Comparison of ENCODE assay signal across 23 cellular contexts in the genomic region with DNA sequence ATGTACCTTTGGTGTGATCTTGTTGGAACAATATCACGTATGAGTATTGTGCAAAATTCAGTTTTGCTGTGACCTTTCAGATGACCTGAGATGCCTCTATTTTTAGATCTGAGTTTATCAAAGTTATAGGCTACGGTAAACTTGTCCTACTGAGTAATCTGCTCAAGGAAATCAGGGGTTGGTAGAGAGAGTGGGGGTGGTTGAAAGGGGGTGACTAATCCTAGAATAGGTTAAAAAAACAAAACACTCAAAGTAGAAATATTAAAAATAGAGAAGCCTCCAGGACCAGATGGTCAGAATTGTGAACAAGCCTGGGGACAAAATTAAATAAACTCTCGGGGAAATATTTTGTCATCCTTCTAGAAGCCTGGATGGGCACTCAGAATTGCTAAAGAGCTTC. TPM values are rescaled to one million over a fixed set of nuclear protein-coding genes. Genes with fewer than 3 reads are reported as not detected.
"Had no signal": no experiment of that assay in that cellular context is flagged by ENCODE, and none has a peak within 500 bp of the region (broad histone marks: within the 10 kb centered on the region; RNA-seq: fewer than 3 reads in every experiment).

No MANE protein-coding gene starts in this region.

- ATAC-seq: lower lobe of right lung; naive thymus-derived CD8-positive, alpha-beta T cell; pancreas had no signal

- FAIRE-seq: colon, frontal cortex, keratinocyte, pancreas had no signal

- H3K27ac ChIP-seq: dorsolateral prefrontal cortex, epithelial cell of prostate, lower lobe of right lung, pancreas, sigmoid colon, tibial artery had no signal

- H3K4me3 ChIP-seq: dorsolateral prefrontal cortex, lower lobe of right lung, pancreas, sigmoid colon, tibial artery had no signal

- H3K4me1 ChIP-seq: lower lobe of right lung, pancreas, sigmoid colon, tibial artery had no signal

- DNase-seq: activated CD4-positive, alpha-beta T cell treated with anti-CD3 and anti-CD28 coated beads, Interleukin-2, amount 50 U/mL, for 48 hours; activated gamma-delta T cell; central memory CD4-positive, alpha-beta T cell; dorsolateral prefrontal cortex; hypothalamus; lower lobe of right lung; naive thymus-derived CD8-positive, alpha-beta T cell; pancreas; sigmoid colon; stimulated activated CD4-positive, alpha-beta T cell treated with anti-CD3 and anti-CD28 coated beads, Interleukin-1b, Interleukin-23, amount 100 ng/mL, for 48 hours; stimulated activated CD8-positive, alpha-beta memory T cell treated with anti-CD3 and anti-CD28 coated beads, Interleukin-4, amount 100 ng/mL, for 48 hours; stimulated activated naive CD4-positive, alpha-beta T cell; tibial artery had no signal

- H3K9me3 ChIP-seq: lower lobe of right lung, pancreas, sigmoid colon, tibial artery had no signal

- H3K27me3 ChIP-seq: dorsolateral prefrontal cortex, pancreas, sigmoid colon, tibial artery had no signal

- H3K36me3 ChIP-seq: lower lobe of right lung, pancreas, sigmoid colon, tibial artery had no signal

RNA-seq across cellular contexts. Expression of gene C11orf87, which starts 59.9 kb away (rescaled TPM):
- total RNA-seq: fibroblast of lung; mesenteric fat pad; naive thymus-derived CD8-positive, alpha-beta T cell; pancreas; pulmonary artery endothelial cell; sigmoid colon; subcutaneous adipose tissue; T-helper 2 cell treated with Interferon-gamma antibody and Interleukin-4, amounts not matched to agents 100 ng/mL and 5 ng/mL, for 36 hours had no signal
- polyA plus RNA-seq: naive thymus-derived CD8-positive, alpha-beta T cell; pancreas; sigmoid colon; urinary bladder had no signal
